8 cellular contexts compared by ENCODE assay signal in the genomic region with DNA sequence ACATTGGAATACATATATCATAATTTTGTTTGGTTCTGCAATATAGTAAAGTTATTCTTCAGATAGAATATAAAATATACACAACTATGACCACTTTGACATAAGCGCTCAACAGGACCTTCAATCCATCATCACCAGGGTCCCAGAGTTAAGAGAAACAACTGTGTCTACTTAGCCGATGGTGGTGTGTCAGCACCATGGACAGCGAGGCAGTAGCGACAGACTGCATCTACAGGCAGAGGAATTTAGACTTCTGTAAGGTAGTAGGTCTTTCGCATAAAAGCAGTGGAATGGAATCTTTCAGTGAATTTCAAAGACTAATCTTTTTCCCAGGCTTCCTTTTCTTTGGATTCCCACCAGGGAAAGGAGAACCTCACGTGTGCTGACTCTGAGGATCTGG. TPM values are rescaled to one million over a fixed set of nuclear protein-coding genes. Genes with fewer than 3 reads are reported as not detected.
DNase-seq lines count a peak whose midpoint lies in the region; TF ChIP-seq lines count a peak whose summit lies in the region.

No MANE protein-coding gene starts in this region.

- H3K27me3 ChIP-seq in hepatocyte (peaks cover 3% of the 10 kb centered on the region), thyroid gland (no peaks in the 10 kb centered on the region)

- H4K20me1 ChIP-seq in hepatocyte (ENCODE audit: insufficient read depth, poor library complexity, severe bottlenecking): no peaks in the 10 kb centered on the region

- H3K27ac ChIP-seq in hepatocyte: no peak overlapping the region
- no peak overlapping the region for H3K27ac ChIP-seq in thyroid gland

- H3K9me3 ChIP-seq in hepatocyte (ENCODE audit: low read depth): no peaks in the 10 kb centered on the region
- H3K9me3 ChIP-seq in thyroid gland: no peaks in the 10 kb centered on the region

- TF ChIP-seq POLR2A in thyroid gland (IDR thresholded peaks at IDR 0.05): no peak

- H3K9me2 ChIP-seq in hepatocyte (replicated peaks; ENCODE audit: insufficient read depth): no peaks in the 10 kb centered on the region

- no peaks in the 10 kb centered on the region for H3K36me3 ChIP-seq in hepatocyte (replicated peaks; ENCODE audit: insufficient read depth, low read depth)
- H3K36me3 ChIP-seq in thyroid gland: no peaks in the 10 kb centered on the region

- 35% methylated on average over 6 of the region's 6 CpGs for WGBS in hepatocyte (ENCODE audit: low lambda C conversion rate, missing lambda C conversion rate)
- 28 to 30% methylated on average over 6 of the region's 6 CpGs for WGBS in thyroid gland, 2 donors

- DNase-seq in activated T-cell treated with anti-CD3 and anti-CD28 coated beads for 1 hour (ENCODE audit: low read depth) (peak; percentile 2), activated T-cell treated with anti-CD3 and anti-CD28 coated beads for 4 hours (no peak), hepatocyte (ENCODE audit: low spot score) (peak; percentile 75), thyroid gland (peak; percentile 34 to 65), NCI-H1092 (lab: John Stamatoyannopoulos, UW) (no peak), NCI-H446 treated with DMSO at 0.1 percent for 48 hours (lab: John Stamatoyannopoulos, UW) (no peak), dedifferentiated amniotic fluid mesenchymal stem cell (ENCODE audit: extremely low spot score) (no peak)
- peak; percentile 20 for DNase-seq in activated CD8-positive, alpha-beta memory T cell treated with anti-CD3 and anti-CD28 coated beads, Interleukin-2, amount 50 U/mL, for 4 hours

- no peak overlapping the region for H2AFZ ChIP-seq in hepatocyte

- H3K4me3 ChIP-seq in hepatocyte (no peak overlapping the region), thyroid gland (replicated peaks in 1 of 3) (no peak overlapping the region)

- TF ChIP-seq CTCF in hepatocyte (IDR thresholded peaks at IDR 0.05; ENCODE audit: poor library complexity) (no peak), thyroid gland (IDR thresholded peaks at IDR 0.05) (no peak)

- H3K4me1 ChIP-seq in hepatocyte (ENCODE audit: insufficient read depth): no peaks in the 10 kb centered on the region
- no peaks in the 10 kb centered on the region for H3K4me1 ChIP-seq in thyroid gland

- H3K79me2 ChIP-seq in hepatocyte: no peaks in the 10 kb centered on the region

- intact Hi-C loops in thyroid gland (cut with DNase I): no loop called here

- H3K4me2 ChIP-seq in hepatocyte: no peak overlapping the region

RNA-seq across cellular contexts. Expression of a gene that starts 20.5 kb away (rescaled TPM):
- 83.6 and 87.3 TPM in 2 replicates for total RNA-seq in hepatocyte
- polyA plus RNA-seq in hepatocyte: 27.4 and 27.5 TPM in 2 replicates
- total RNA-seq in thyroid gland: 10 to 100 TPM; 47.5 to 79.3 (median 54.9) TPM

Comparison
In these comparisons a context has a peak if more than half of its experiments do, and no peak if none do; other contexts are left out.
1. DNase-seq: peak in activated T-cell treated with anti-CD3 and anti-CD28 coated beads for 1 hour (single experiment), activated CD8-positive, alpha-beta memory T cell treated with anti-CD3 and anti-CD28 coated beads, Interleukin-2, amount 50 U/mL, for 4 hours (single experiment), hepatocyte (single experiment) and thyroid gland (2 of 2); none in activated T-cell treated with anti-CD3 and anti-CD28 coated beads for 4 hours (single experiment), NCI-H1092 (single experiment), NCI-H446 treated with DMSO at 0.1 percent for 48 hours (single experiment) and dedifferentiated amniotic fluid mesenchymal stem cell (single experiment).